ENCODE assay signal across 20 cellular contexts in the genomic region with DNA sequence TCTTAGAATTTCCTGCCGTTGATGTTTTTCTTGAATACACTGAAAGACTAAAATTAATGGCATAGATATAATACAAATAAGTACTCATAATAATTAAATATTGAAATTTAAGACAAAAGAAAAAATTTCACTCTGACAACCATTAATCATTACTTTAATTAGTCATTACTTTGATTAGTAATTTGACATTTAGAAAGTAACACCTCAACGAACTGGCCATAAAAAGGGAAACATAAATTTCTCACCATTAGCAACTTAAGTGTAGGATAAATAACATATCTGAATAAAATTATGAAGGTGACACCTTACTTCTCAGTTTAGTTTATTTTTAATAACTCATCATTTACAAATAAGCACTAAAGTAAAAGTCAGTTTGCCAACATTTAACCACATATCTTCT. TPM values are rescaled to one million over a fixed set of nuclear protein-coding genes. Genes with fewer than 3 reads are reported as not detected.
DNase-seq lines count a peak whose midpoint lies in the region; ATAC-seq, FAIRE-seq and TF ChIP-seq lines count a peak whose summit lies in the region.
"Had no signal": no experiment of that assay in that cellular context is flagged by ENCODE, and none has a peak within 500 bp of the region (broad histone marks: within the 10 kb centered on the region; RNA-seq: fewer than 3 reads in every experiment).

No MANE protein-coding gene starts in this region.

- no peak for DNase-seq in activated CD8-positive, alpha-beta memory T cell treated with anti-CD3 and anti-CD28 coated beads, Interleukin-2, amount 10 ng/mL, durations not matched to agents 7 days and 5 days
- no peak for DNase-seq in activated CD8-positive, alpha-beta memory T cell treated with anti-CD3 and anti-CD28 coated beads for 24 hours
- DNase-seq in CD8-positive, alpha-beta T cell = no peak
- DNase-seq in central memory CD8-positive, alpha-beta T cell (ENCODE audit: low spot score in 2 of 2) = no peak
- no peak for DNase-seq in pancreas
- no peak for DNase-seq in MG63
- no peak for DNase-seq in DMS114 treated with DMSO at 0.1 percent for 48 hours (lab: John Stamatoyannopoulos, UW; ENCODE audit: unreplicated experiment)
- DNase-seq in NCI-H446 treated with DMSO at 0.1 percent for 48 hours (lab: John Stamatoyannopoulos, UW) = no peak
- DNase-seq: 8988T; CD4-positive, CD25-positive, alpha-beta regulatory T cell; DMS79 treated with DMSO at 0.1 percent for 48 hours; GOT3; H7; HFFc6 had no signal

- peak; percentile 43 for FAIRE-seq in pancreas (lab: Jason Lieb, UNC)
- FAIRE-seq: GM12892, GM18507 had no signal

- no peaks in the 10 kb centered on the region for H3K27me3 ChIP-seq in CD8-positive, alpha-beta T cell (ENCODE audit: insufficient read depth, low read length)
- H3K27me3 ChIP-seq in pancreas = no peaks in the 10 kb centered on the region
- no peaks in the 10 kb centered on the region for H3K27me3 ChIP-seq in MG63
- H3K27me3 ChIP-seq: BLaER1 treated with 17β-estradiol and CSF1 and Interleukin-3, amounts not matched to agents 10 nM and 100 nM had no signal

- WGBS in pancreas, 2 donors = 66 to 67% methylated on average over 2 of the region's 2 CpGs

- POLR2A ChIA-PET in CD8-positive, alpha-beta T cell (lab: Charles Lee) = no interaction called here

- peak overlapping the region; percentile 61 for H3K4me3 Mint-ChIP-seq in activated CD8-positive, alpha-beta memory T cell treated with anti-CD3 and anti-CD28 coated beads, Interleukin-2, amount 10 ng/mL, durations not matched to agents 7 days and 5 days
- peak overlapping the region; percentile 36 for H3K4me3 Mint-ChIP-seq in CD8-positive, alpha-beta T cell
- H3K4me3 Mint-ChIP-seq in central memory CD8-positive, alpha-beta T cell = peak overlapping the region; percentile 80
- H3K4me3 Mint-ChIP-seq: B cell; CD4-positive, CD25-positive, alpha-beta regulatory T cell; HFFc6 had no signal

- no peak overlapping the region for H3K27ac ChIP-seq in CD8-positive, alpha-beta T cell (ENCODE audit: low read depth, low read length)
- no peak overlapping the region for H3K27ac ChIP-seq in pancreas
- H3K27ac ChIP-seq: BLaER1 treated with 17β-estradiol and CSF1 and Interleukin-3, amounts not matched to agents 10 nM and 100 nM; HL-60 had no signal

- H3K9me3 Mint-ChIP-seq in activated CD8-positive, alpha-beta memory T cell treated with anti-CD3 and anti-CD28 coated beads, Interleukin-2, amount 10 ng/mL, durations not matched to agents 7 days and 5 days (ENCODE audit: low read depth) = no peaks in the 10 kb centered on the region
- no peaks in the 10 kb centered on the region for H3K9me3 Mint-ChIP-seq in CD8-positive, alpha-beta T cell
- no peaks in the 10 kb centered on the region for H3K9me3 Mint-ChIP-seq in central memory CD8-positive, alpha-beta T cell
- H3K9me3 Mint-ChIP-seq: CD4-positive, CD25-positive, alpha-beta regulatory T cell; HFFc6 had no signal

- peaks cover 9% of the 10 kb centered on the region for H3K4me1 Mint-ChIP-seq in activated CD8-positive, alpha-beta memory T cell treated with anti-CD3 and anti-CD28 coated beads, Interleukin-2, amount 10 ng/mL, durations not matched to agents 7 days and 5 days
- H3K4me1 Mint-ChIP-seq in CD8-positive, alpha-beta T cell (ENCODE audit: low read depth) = peaks cover 7% of the 10 kb centered on the region
- peaks cover 35% of the 10 kb centered on the region for H3K4me1 Mint-ChIP-seq in central memory CD8-positive, alpha-beta T cell
- H3K4me1 Mint-ChIP-seq: B cell had no signal

- no peaks in the 10 kb centered on the region for H3K9me3 ChIP-seq in CD8-positive, alpha-beta T cell (ENCODE audit: low read length)
- H3K9me3 ChIP-seq in pancreas = no peaks in the 10 kb centered on the region
- no peaks in the 10 kb centered on the region for H3K9me3 ChIP-seq in MG63
- H3K9me3 ChIP-seq: BLaER1 treated with 17β-estradiol and CSF1 and Interleukin-3, amounts not matched to agents 10 nM and 100 nM had no signal

- H3K27me3 Mint-ChIP-seq in activated CD8-positive, alpha-beta memory T cell treated with anti-CD3 and anti-CD28 coated beads, Interleukin-2, amount 10 ng/mL, durations not matched to agents 7 days and 5 days = no peaks in the 10 kb centered on the region
- no peaks in the 10 kb centered on the region for H3K27me3 Mint-ChIP-seq in CD8-positive, alpha-beta T cell (ENCODE audit: low read depth)
- H3K27me3 Mint-ChIP-seq in central memory CD8-positive, alpha-beta T cell = no peaks in the 10 kb centered on the region
- H3K27me3 Mint-ChIP-seq: B cell; CD4-positive, CD25-positive, alpha-beta regulatory T cell had no signal

- no peaks in the 10 kb centered on the region for H3K4me1 ChIP-seq in CD8-positive, alpha-beta T cell (ENCODE audit: insufficient read depth, low read length)
- no peaks in the 10 kb centered on the region for H3K4me1 ChIP-seq in pancreas
- H3K4me1 ChIP-seq: BLaER1 treated with 17β-estradiol and CSF1 and Interleukin-3, amounts not matched to agents 10 nM and 100 nM had no signal

- H3K27ac Mint-ChIP-seq in activated CD8-positive, alpha-beta memory T cell treated with anti-CD3 and anti-CD28 coated beads, Interleukin-2, amount 10 ng/mL, durations not matched to agents 7 days and 5 days = peak overlapping the region; percentile 42
- H3K27ac Mint-ChIP-seq in CD8-positive, alpha-beta T cell = no peak overlapping the region
- peak overlapping the region; percentile 77 for H3K27ac Mint-ChIP-seq in central memory CD8-positive, alpha-beta T cell (ENCODE audit: low read depth)
- H3K27ac Mint-ChIP-seq: B cell; CD4-positive, CD25-positive, alpha-beta regulatory T cell; HFFc6 had no signal

- peaks cover 5% of the 10 kb centered on the region for H3K36me3 ChIP-seq in CD8-positive, alpha-beta T cell (ENCODE audit: insufficient read depth, low read length)
- no peaks in the 10 kb centered on the region for H3K36me3 ChIP-seq in pancreas
- H3K36me3 ChIP-seq in MG63 = peaks cover 14% of the 10 kb centered on the region

- ATAC-seq in activated CD8-positive, alpha-beta memory T cell treated with anti-CD3 and anti-CD28 coated beads, Interleukin-2, amount 10 ng/mL, durations not matched to agents 7 days and 5 days = no peak
- ATAC-seq in CD8-positive, alpha-beta T cell = no peak
- peak; percentile 52 for ATAC-seq in central memory CD8-positive, alpha-beta T cell (replicated peaks; ENCODE audit: extremely low read depth, poor library complexity, severe bottlenecking)
- no peak for ATAC-seq in pancreas
- ATAC-seq: HCT116 had no signal

- intact Hi-C loops in CD8-positive, alpha-beta T cell (cut with DNase I, micrococcal nuclease) = no loop called here
- intact Hi-C loops in pancreas (cut with DNase I) = no loop called here

- no peak overlapping the region for H3K4me3 ChIP-seq in CD8-positive, alpha-beta T cell (ENCODE audit: low read depth, low read length)
- H3K4me3 ChIP-seq in pancreas (no peak overlapping the region), MG63 (no peak overlapping the region)
- H3K4me3 ChIP-seq: BLaER1 treated with 17β-estradiol and CSF1 and Interleukin-3, amounts not matched to agents 10 nM and 100 nM had no signal

- no peak for TF ChIP-seq CTCF in CD8-positive, alpha-beta T cell (IDR thresholded peaks at IDR 0.05)
- no peak for TF ChIP-seq CTCF in pancreas (IDR thresholded peaks at IDR 0.05)

- CTCF ChIA-PET in activated CD8-positive, alpha-beta memory T cell treated with anti-CD3 and anti-CD28 coated beads, Interleukin-2, amount 10 ng/mL, durations not matched to agents 7 days and 5 days (lab: Charles Lee) = no interaction called here
- CTCF ChIA-PET in CD8-positive, alpha-beta T cell (lab: Charles Lee) = interaction anchor here (0.6 kb wide), 1 partner anchor 32 kb away, joined by 3 read pairs; no protein-coding TSS in a partner anchor

- H3K36me3 Mint-ChIP-seq in activated CD8-positive, alpha-beta memory T cell treated with anti-CD3 and anti-CD28 coated beads, Interleukin-2, amount 10 ng/mL, durations not matched to agents 7 days and 5 days = peaks cover 55% of the 10 kb centered on the region
- H3K36me3 Mint-ChIP-seq in CD8-positive, alpha-beta T cell = peaks cover 51% of the 10 kb centered on the region
- peaks cover 16% of the 10 kb centered on the region for H3K36me3 Mint-ChIP-seq in central memory CD8-positive, alpha-beta T cell (ENCODE audit: insufficient read depth)

RNA-seq across cellular contexts. Expression of a gene that starts 17.5 kb away (rescaled TPM):
- total RNA-seq in activated CD8-positive, alpha-beta memory T cell treated with anti-CD3 and anti-CD28 coated beads, Interleukin-2, amount 10 ng/mL, durations not matched to agents 7 days and 5 days = 10 to 100 TPM; 53.3 to 77.2 TPM
- total RNA-seq in CD8-positive, alpha-beta T cell = 1 to 10 TPM; 7.9 to 8.5 TPM
- 10 to 100 TPM in 2 of 6 donors, 1 to 10 TPM in 4; 5.4 to 11.4 (median 8.6) TPM for total RNA-seq in pancreas
- 10 to 100 TPM; 13.7 to 18.6 TPM for polyA plus RNA-seq in pancreas
- total RNA-seq in MG63 (2014; rRNA removed; shearing (Covaris generic); ENCODE audit: low replicate concordance) = 39.7 and 42.7 TPM in 2 replicates
